19 cellular contexts compared by ENCODE assay signal in the genomic region with DNA sequence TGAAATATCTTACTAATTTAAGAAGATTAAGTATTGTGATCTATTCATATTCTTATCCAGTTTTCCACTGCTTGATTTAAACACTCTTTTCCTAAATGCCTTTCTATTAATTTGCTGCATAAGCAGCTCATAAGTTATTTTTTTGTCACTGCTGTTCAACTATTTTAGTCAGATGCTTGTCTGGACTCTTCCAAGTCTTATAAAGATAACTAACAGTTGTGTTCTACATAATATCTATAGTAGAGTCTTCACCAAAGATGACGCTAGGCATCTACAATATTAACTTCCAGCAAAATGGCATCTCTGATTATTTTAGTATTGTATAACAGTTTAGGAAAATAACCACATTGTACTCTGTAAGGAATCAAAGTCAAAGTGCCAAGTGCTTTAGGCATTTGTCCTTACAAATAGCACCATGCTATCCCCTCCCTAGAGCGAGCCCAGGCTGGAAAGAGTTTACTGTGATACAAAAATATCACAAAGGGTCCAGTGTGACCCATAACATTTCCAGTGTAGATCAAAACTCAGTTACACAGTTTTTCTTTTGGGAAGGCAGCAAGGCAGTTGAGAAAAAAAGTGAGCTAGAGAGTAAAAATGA.
A peak's percentile ranks its signal among the peaks of the same experiment; 100 is the strongest.
DNase-seq lines count a peak whose midpoint lies in the region; ATAC-seq and TF ChIP-seq lines count a peak whose summit lies in the region.
"Had no signal": no experiment of that assay in that cellular context is flagged by ENCODE, and none has a peak within 500 bp of the region (broad histone marks: within the 10 kb centered on the region; RNA-seq: fewer than 3 reads in every experiment).

No MANE protein-coding gene starts in this region.

- no peaks in the 10 kb centered on the region for H3K9me3 Mint-ChIP-seq in brain
- H3K9me3 Mint-ChIP-seq in mesothelial cell of epicardium, result no peaks in the 10 kb centered on the region
- no peaks in the 10 kb centered on the region for H3K9me3 Mint-ChIP-seq in activated naive CD4-positive, alpha-beta T cell treated with anti-CD3 and anti-CD28 coated beads, Interleukin-2, amount 50 U/mL, for 72 hours
- no peaks in the 10 kb centered on the region for H3K9me3 Mint-ChIP-seq in CD8-positive, alpha-beta T cell
- H3K9me3 Mint-ChIP-seq: CD8-positive, alpha-beta memory T cell; central memory CD8-positive, alpha-beta T cell had no signal

- H3K4me3 Mint-ChIP-seq in brain (peak overlapping the region in 2 of 5 experiments; percentile 29 to 32), mesothelial cell of epicardium (no peak overlapping the region)
- no peak overlapping the region for H3K4me3 Mint-ChIP-seq in CD8-positive, alpha-beta T cell
- H3K4me3 Mint-ChIP-seq: CD8-positive, alpha-beta memory T cell; central memory CD8-positive, alpha-beta T cell; stimulated activated naive B cell treated with anti-CD40 and anti-IgM and Interleukin-4, amounts not matched to agents 10 μg/mL and 1 μg/mL and 100 μg/mL, for 72 hours had no signal

- intact Hi-C loops in CD8-positive, alpha-beta T cell (cut with DNase I, micrococcal nuclease), result no loop called here

- H3K9me3 ChIP-seq in HUES64 (ENCODE audit: insufficient read depth, low read depth, low read length), result no peaks in the 10 kb centered on the region
- H3K9me3 ChIP-seq in CD8-positive, alpha-beta T cell (ENCODE audit: low read length), result no peaks in the 10 kb centered on the region
- H3K9me3 ChIP-seq: upper lobe of left lung had no signal

- H3K4me1 Mint-ChIP-seq in brain (peaks cover 72% of the 10 kb centered on the region), mesothelial cell of epicardium (peaks cover 70% of the 10 kb centered on the region)
- peaks cover 1% of the 10 kb centered on the region for H3K4me1 Mint-ChIP-seq in CD8-positive, alpha-beta T cell (ENCODE audit: low read depth)
- H3K4me1 Mint-ChIP-seq: CD8-positive, alpha-beta memory T cell; central memory CD8-positive, alpha-beta T cell had no signal

- ATAC-seq in activated naive CD4-positive, alpha-beta T cell treated with anti-CD3 and anti-CD28 coated beads, Interleukin-2, amount 50 U/mL, for 72 hours, result no peak
- ATAC-seq in HG02623 (IDR thresholded peaks at IDR 0.05; ENCODE audit: unreplicated experiment), result no peak
- ATAC-seq in CD8-positive, alpha-beta T cell, result no peak
- ATAC-seq: stimulated activated naive B cell treated with anti-CD40 and anti-IgM and Interleukin-4, amounts not matched to agents 10 μg/mL and 1 μg/mL and 100 μg/mL, for 72 hours had no signal

- CTCF ChIA-PET in CD8-positive, alpha-beta T cell (lab: Charles Lee), result no interaction called here

- no peak overlapping the region for H3K4me3 ChIP-seq in HUES64 (ENCODE audit: low read length)
- H3K4me3 ChIP-seq in CD8-positive, alpha-beta T cell (ENCODE audit: low read depth, low read length), result no peak overlapping the region
- H3K4me3 ChIP-seq: upper lobe of left lung had no signal

- H3K27ac Mint-ChIP-seq in brain (peak overlapping the region in 4 of 5 experiments; percentile 53 to 93 (median 76)), mesothelial cell of epicardium (peak overlapping the region; percentile 60)
- no peak overlapping the region for H3K27ac Mint-ChIP-seq in activated naive CD4-positive, alpha-beta T cell treated with anti-CD3 and anti-CD28 coated beads, Interleukin-2, amount 50 U/mL, for 72 hours
- H3K27ac Mint-ChIP-seq in CD8-positive, alpha-beta T cell, result no peak overlapping the region
- H3K27ac Mint-ChIP-seq: CD8-positive, alpha-beta memory T cell; stimulated activated naive B cell treated with anti-CD40 and anti-IgM and Interleukin-4, amounts not matched to agents 10 μg/mL and 1 μg/mL and 100 μg/mL, for 72 hours had no signal

- H3K27me3 Mint-ChIP-seq in brain (no peaks in the 10 kb centered on the region), mesothelial cell of epicardium (ENCODE audit: low read depth) (no peaks in the 10 kb centered on the region)
- H3K27me3 Mint-ChIP-seq in CD8-positive, alpha-beta T cell (ENCODE audit: low read depth), result peaks cover 8% of the 10 kb centered on the region
- H3K27me3 Mint-ChIP-seq: stimulated activated naive B cell treated with anti-CD40 and anti-IgM and Interleukin-4, amounts not matched to agents 10 μg/mL and 1 μg/mL and 100 μg/mL, for 72 hours had no signal

- peaks cover 21% of the 10 kb centered on the region for H3K4me1 ChIP-seq in HUES64 (ENCODE audit: insufficient read depth, low read length)
- H3K4me1 ChIP-seq in CD8-positive, alpha-beta T cell (ENCODE audit: insufficient read depth, low read length), result no peaks in the 10 kb centered on the region
- H3K4me1 ChIP-seq: upper lobe of left lung had no signal

- WGBS in HUES64, result 100% methylated on average over 1 of the region's 2 CpGs

- no peak overlapping the region for H3K9ac ChIP-seq in HUES64 (ENCODE audit: low read depth, low read length)

- H3K27me3 ChIP-seq in HUES64 (ENCODE audit: insufficient read depth, low read length), result no peaks in the 10 kb centered on the region
- no peaks in the 10 kb centered on the region for H3K27me3 ChIP-seq in CD8-positive, alpha-beta T cell (ENCODE audit: insufficient read depth, low read length)
- H3K27me3 ChIP-seq: upper lobe of left lung had no signal

- POLR2A ChIA-PET in CD8-positive, alpha-beta T cell (lab: Charles Lee), result no interaction called here

- no peak for TF ChIP-seq CTCF in C4-2B (conservative IDR thresholded peaks at IDR 0.05)
- TF ChIP-seq CTCF in brain (conservative IDR thresholded peaks at IDR 0.05), result no peak
- no peak for TF ChIP-seq CTCF in mesothelial cell of epicardium (IDR thresholded peaks at IDR 0.05; ENCODE audit: unreplicated experiment)
- no peak for TF ChIP-seq CTCF in CD8-positive, alpha-beta T cell (IDR thresholded peaks at IDR 0.05)

- H3K36me3 Mint-ChIP-seq in brain (peaks cover 52% of the 10 kb centered on the region), mesothelial cell of epicardium (peaks cover 8% of the 10 kb centered on the region)
- H3K36me3 Mint-ChIP-seq in activated naive CD4-positive, alpha-beta T cell treated with anti-CD3 and anti-CD28 coated beads, Interleukin-2, amount 50 U/mL, for 72 hours, result no peaks in the 10 kb centered on the region
- no peaks in the 10 kb centered on the region for H3K36me3 Mint-ChIP-seq in CD8-positive, alpha-beta T cell
- H3K36me3 Mint-ChIP-seq: CD8-positive, alpha-beta memory T cell had no signal

- peaks cover 11% of the 10 kb centered on the region; the same call in 1 of the 2 replicates for H3K36me3 ChIP-seq in HUES64 (ENCODE audit: insufficient read depth, low read length)
- no peaks in the 10 kb centered on the region for H3K36me3 ChIP-seq in CD8-positive, alpha-beta T cell (ENCODE audit: insufficient read depth, low read length)
- H3K36me3 ChIP-seq: upper lobe of left lung had no signal

- DNase-seq in mesothelial cell of epicardium (ENCODE audit: low spot score in 2 of 2, unreplicated experiment in 2 of 2), result no peak
- no peak for DNase-seq in activated naive CD4-positive, alpha-beta T cell treated with anti-CD3 and anti-CD28 coated beads, Interleukin-2, amount 50 U/mL, for 72 hours (ENCODE audit: low spot score in 2 of 2)
- no peak for DNase-seq in CD8-positive, alpha-beta T cell
- DNase-seq in activated effector memory CD4-positive, alpha-beta T cell treated with anti-CD3 and anti-CD28 coated beads, Interleukin-2, amount 50 U/mL, for 16 hours, result no peak
- DNase-seq: activated CD4-positive, CD25-positive, alpha-beta regulatory T cell treated with anti-CD3 and anti-CD28 coated beads, Interleukin-2, amount 50 U/mL, for 72 hours; CD8-positive, alpha-beta memory T cell; DMS79 treated with DMSO at 0.1 percent for 48 hours; KG1; NCI-H2081 treated with DMSO at 0.1 percent for 48 hours; NCI-H510A treated with DMSO at 0.1 percent for 48 hours; retina; stimulated activated naive B cell treated with anti-CD40 and anti-IgM and Interleukin-4, amounts not matched to agents 10 μg/mL and 1 μg/mL and 100 μg/mL, for 72 hours; T1000; upper lobe of left lung had no signal

- H3K27ac ChIP-seq in C4-2B (peak overlapping the region; percentile 34; the same call in 1 of the 2 replicates), HUES64 (ENCODE audit: low read depth, low read length) (0 out of 2 replicates have a peak overlapping the region, but pooled peaks have one; percentile 8)
- no peak overlapping the region for H3K27ac ChIP-seq in CD8-positive, alpha-beta T cell (ENCODE audit: low read depth, low read length)
- H3K27ac ChIP-seq: upper lobe of left lung had no signal

Comparison
In these comparisons a context has a peak if more than half of its experiments do, and no peak if none do; other contexts are left out.
1. H3K27ac Mint-ChIP-seq: peak in brain (4 of 5) and mesothelial cell of epicardium (single experiment); none in activated naive CD4-positive, alpha-beta T cell treated with anti-CD3 and anti-CD28 coated beads, Interleukin-2, amount 50 U/mL, for 72 hours (0 of 2) and CD8-positive, alpha-beta T cell (single experiment).